Comparison of ENCODE assay signal across 8 cellular contexts in the genomic region with DNA sequence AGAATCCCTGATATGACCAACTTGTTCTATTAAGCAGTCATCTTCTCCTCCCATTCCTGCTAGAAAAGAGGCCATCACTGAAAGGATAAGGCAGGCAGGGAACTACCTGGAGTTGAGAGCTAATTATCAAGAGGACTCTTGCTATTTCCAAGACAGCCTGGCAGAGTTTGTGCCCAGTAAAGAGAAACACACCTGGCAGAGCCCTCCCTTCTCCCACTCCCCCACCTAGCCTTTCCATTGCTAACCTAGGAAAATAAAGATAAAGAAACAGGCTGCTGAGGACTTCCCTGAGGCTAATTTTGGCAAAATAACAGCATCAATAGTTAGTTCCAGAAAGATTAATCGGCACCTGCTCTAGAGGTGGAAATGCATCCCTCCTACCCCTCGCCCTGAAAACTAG.
"Had no signal": no experiment of that assay in that cellular context is flagged by ENCODE, and none has a peak within 500 bp of the region (broad histone marks: within the 10 kb centered on the region; RNA-seq: fewer than 3 reads in every experiment).

No MANE protein-coding gene starts in this region.

- H3K4me2 ChIP-seq: GM23338 had no signal

- H3K4me3 ChIP-seq: GM23338, K562 had no signal

- H3K4me3 Mint-ChIP-seq: GM23338, H9 had no signal

- FAIRE-seq: H1, H54, K562 had no signal

- ATAC-seq: GM23338, K562 had no signal

- H3K27ac Mint-ChIP-seq: GM23338, H9 had no signal

- DNase-seq: H9, HCEC 1CT, IMR-90, KG1 had no signal

- H2AFZ ChIP-seq: GM23338 had no signal
